8 cellular contexts compared by ENCODE assay signal in genomic region chr1:55214903-55215193, GRCh38. TPM values are rescaled to one million over a fixed set of nuclear protein-coding genes. Genes with fewer than 3 reads are reported as not detected.
A peak's percentile ranks its signal among the peaks of the same experiment; 100 is the strongest.
DNase-seq lines count a peak whose midpoint lies in the region; ATAC-seq and TF ChIP-seq lines count a peak whose summit lies in the region.

No MANE protein-coding gene starts in this region.

- peaks cover 5% of the 10 kb centered on the region for H3F3A ChIP-seq in neural cell (ENCODE audit: insufficient read depth, low read length, poor library complexity, severe bottlenecking)

- peak overlapping the region; percentile 34 to 66; a peak in 3 of 4 replicates for H3K4me3 ChIP-seq in DND-41 (ENCODE audit: low read depth in 1 of 2, low read length in 2 of 2)
- H3K4me3 ChIP-seq in fibroblast of pulmonary artery (replicated peaks; ENCODE audit: low read depth, low read length): peak overlapping the region; percentile 77
- peak overlapping the region; percentile 89 for H3K4me3 ChIP-seq in neural cell (ENCODE audit: low read length)

- no peaks in the 10 kb centered on the region for H3K9me2 ChIP-seq in neural cell (ENCODE audit: insufficient read depth, low read length)

- TF ChIP-seq CTCF in DND-41 (IDR thresholded peaks at IDR 0.05; ENCODE audit: borderline replicate concordance, extremely low read depth, low read length, poor library complexity, severe bottlenecking): no peak
- no peak for TF ChIP-seq CTCF in fibroblast of pulmonary artery (IDR thresholded peaks at IDR 0.05; ENCODE audit: low read length, missing control alignments)
- no peak for TF ChIP-seq CTCF in neural cell (IDR thresholded peaks at IDR 0.05; ENCODE audit: poor library complexity, severe bottlenecking)
- no peak for TF ChIP-seq CTCF in GM20000 (IDR thresholded peaks at IDR 0.05; ENCODE audit: extremely low read depth, missing control alignments)

- TF ChIP-seq RAD21 in neural cell (conservative IDR thresholded peaks at IDR 0.05): no peak

- peaks cover 13% of the 10 kb centered on the region; the same call in 1 of the 2 replicates for H3K36me3 ChIP-seq in DND-41 (ENCODE audit: insufficient read depth, low read length)
- H3K36me3 ChIP-seq in neural cell (ENCODE audit: insufficient read depth, low read length): no peaks in the 10 kb centered on the region

- H2AFZ ChIP-seq in DND-41 (ENCODE audit: low read depth, low read length) (peak overlapping the region; percentile 94), neural cell (ENCODE audit: low read depth, low read length) (no peak overlapping the region)

- ATAC-seq in DND-41 (ENCODE audit: insufficient read depth, low read depth) (no peak; the same call in 2 of the 3 replicates), GM19467 (IDR thresholded peaks at IDR 0.05; ENCODE audit: unreplicated experiment) (peak; percentile 18), HG03520 (IDR thresholded peaks at IDR 0.05; ENCODE audit: unreplicated experiment) (peak; percentile 16)

- peak overlapping the region; percentile 93 for H3K27ac ChIP-seq in DND-41 (ENCODE audit: low read length)
- H3K27ac ChIP-seq in neural cell (ENCODE audit: low read length): peak overlapping the region; percentile 82

- no peaks in the 10 kb centered on the region for H3K9me3 ChIP-seq in DND-41 (ENCODE audit: insufficient read depth, low read length, severe bottlenecking)
- H3K9me3 ChIP-seq in neural cell (ENCODE audit: low read length): no peaks in the 10 kb centered on the region

- peaks cover 22% of the 10 kb centered on the region; the same call in 1 of the 2 replicates for H4K20me1 ChIP-seq in DND-41 (ENCODE audit: insufficient read depth, low read length)
- no peaks in the 10 kb centered on the region for H4K20me1 ChIP-seq in neural cell (ENCODE audit: insufficient read depth)

- H3K9ac ChIP-seq in DND-41 (ENCODE audit: low read depth, low read length): peak overlapping the region; percentile 99
- H3K9ac ChIP-seq in neural cell (ENCODE audit: low read length): peak overlapping the region; percentile 86

- DNase-seq in DND-41 (no peak), fibroblast of pulmonary artery (ENCODE audit: low read depth) (peak; percentile 48), GM20000 (ENCODE audit: low spot score) (no peak), NOMO-1 treated with dmso at 0.1 percent for 144 hours (lab: John Stamatoyannopoulos, UW; ENCODE audit: unreplicated experiment) (no peak)
- DNase-seq in activated CD4-positive, alpha-beta T cell treated with anti-CD3 and anti-CD28 coated beads, Interleukin-2, amount 50 U/mL, for 48 hours: peak; percentile 30

- H3K79me2 ChIP-seq in DND-41 (ENCODE audit: insufficient read depth, low read length): peaks cover 64% of the 10 kb centered on the region
- peaks cover 43% of the 10 kb centered on the region for H3K79me2 ChIP-seq in neural cell (replicated peaks; ENCODE audit: insufficient read depth, low read length)

- TF ChIP-seq EP300 in neural cell (conservative IDR thresholded peaks at IDR 0.05; ENCODE audit: poor library complexity, severe bottlenecking): no peak

- H3K27me3 ChIP-seq in DND-41 (ENCODE audit: insufficient read depth, low read length, poor library complexity): no peaks in the 10 kb centered on the region
- no peaks in the 10 kb centered on the region for H3K27me3 ChIP-seq in neural cell (ENCODE audit: insufficient read depth, low read depth, low read length)

- H3K4me1 ChIP-seq in DND-41 (ENCODE audit: insufficient read depth, low read length): peaks cover 45% of the 10 kb centered on the region

- H3K4me2 ChIP-seq in DND-41 (ENCODE audit: insufficient read depth, low read length) (peak overlapping the region; percentile 65), neural cell (ENCODE audit: low read length) (no peak overlapping the region)

TF ChIP-seq in neural cell, 6 proteins besides CTCF, POLR2A, EP300 and RAD21:
- TF ChIP-seq SMC3 (conservative IDR thresholded peaks at IDR 0.05; ENCODE audit: poor library complexity) (no peak), POLR2AphosphoS5 (IDR thresholded peaks at IDR 0.05) (no peak), TAF1 (IDR thresholded peaks at IDR 0.05; ENCODE audit: low read depth) (no peak), MXI1 (conservative IDR thresholded peaks at IDR 0.05; ENCODE audit: poor library complexity, severe bottlenecking) (no peak), EZH2 (IDR thresholded peaks at IDR 0.05; ENCODE audit: borderline replicate concordance, insufficient read depth, low read length, poor library complexity, severe bottlenecking) (no peak), REST (IDR thresholded peaks at IDR 0.05; ENCODE audit: borderline replicate concordance) (no peak)

RNA-seq across cellular contexts. Expression of gene USP24, which starts 0.3 kb away (rescaled TPM):
- 29.5 and 32.5 TPM in 2 replicates for polyA plus RNA-seq in neural cell
- 107 and 121 TPM in 2 replicates for polyA minus RNA-seq in neural cell

Comparison
In these comparisons a context has a peak if more than half of its experiments do, and no peak if none do; other contexts are left out.
1. DNase-seq: peak in activated CD4-positive, alpha-beta T cell treated with anti-CD3 and anti-CD28 coated beads, Interleukin-2, amount 50 U/mL, for 48 hours (2 of 2) and fibroblast of pulmonary artery (single experiment); none in DND-41 (single experiment), GM20000 (single experiment) and NOMO-1 treated with dmso at 0.1 percent for 144 hours (single experiment).
2. Peak in every context shown above with its lines, with median percentiles within 50 percentile points of each other: H3K4me3 ChIP-seq.